10 cellular contexts compared by ENCODE assay signal in the genomic region with DNA sequence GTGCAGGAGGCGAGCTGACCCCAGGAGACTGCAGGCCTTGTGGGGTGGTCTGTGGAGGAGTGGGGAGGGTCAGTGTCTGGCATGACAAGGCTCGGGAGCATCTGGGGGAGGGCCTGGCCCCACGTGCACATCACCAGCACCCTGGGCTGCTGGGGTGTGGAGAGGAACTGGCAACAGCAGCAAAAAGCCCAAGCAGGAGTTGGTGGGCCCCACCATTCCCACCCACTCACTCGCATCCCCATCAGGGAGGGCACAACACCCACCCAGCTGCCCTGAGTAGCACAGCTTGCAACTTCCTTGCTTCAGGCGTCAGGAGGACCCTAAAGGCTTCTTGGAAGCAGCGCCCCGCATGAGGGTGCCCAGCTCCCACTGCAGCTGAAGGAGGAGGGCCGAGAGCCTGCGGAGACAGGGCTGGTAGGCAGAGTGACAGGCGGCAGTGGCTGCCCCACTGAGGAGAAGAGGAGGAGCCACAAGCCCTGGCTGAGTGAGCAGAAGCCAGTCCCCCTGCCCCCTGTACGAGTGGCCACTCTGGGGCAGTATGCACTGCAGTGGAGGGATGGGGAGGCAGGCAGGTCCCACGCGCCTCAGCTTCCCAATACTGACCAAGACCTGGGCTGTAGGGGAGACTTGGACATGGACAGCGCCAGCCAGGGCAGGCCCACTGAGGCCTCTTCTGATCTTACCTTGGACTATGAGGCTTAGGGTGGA. TPM values are rescaled to one million over a fixed set of nuclear protein-coding genes. Genes with fewer than 3 reads are reported as not detected.
DNase-seq lines count a peak whose midpoint lies in the region; ATAC-seq, FAIRE-seq and TF ChIP-seq lines count a peak whose summit lies in the region.
"Had no signal": no experiment of that assay in that cellular context is flagged by ENCODE, and none has a peak within 500 bp of the region (broad histone marks: within the 10 kb centered on the region; RNA-seq: fewer than 3 reads in every experiment).

No MANE protein-coding gene starts in this region.

- H3K4me3 ChIP-seq in keratinocyte (ENCODE audit: control insufficient read depth in 2 of 3, extremely low read depth in 1 of 3, insufficient read depth in 2 of 3, low read depth in 1 of 3, low read length in 3 of 3) (peak overlapping the region in 1 of 3 experiments; percentile 21), esophagus muscularis mucosa (no peak overlapping the region)

- peak overlapping the region; percentile 69 for H3K4me2 ChIP-seq in keratinocyte (ENCODE audit: control insufficient read depth, extremely low read depth, insufficient read depth, low read depth, low read length)

- DNase-seq in activated T-cell treated with anti-CD3 and anti-CD28 coated beads, Interleukin-2, amount 50 U/mL, for 24 hours, result no peak
- no peak for DNase-seq in activated T-cell treated with anti-CD3 and anti-CD28 coated beads, Interleukin-2, amount 50 U/mL, for 1 hour
- no peak for DNase-seq in activated CD4-positive, alpha-beta memory T cell treated with anti-CD3 and anti-CD28 coated beads, Interleukin-2, amount 10 ng/mL, durations not matched to agents 7 days and 5 days
- no peak for DNase-seq in keratinocyte (ENCODE audit: low read depth, low spot score)
- no peak for DNase-seq in stimulated activated naive B cell treated with anti-CD40 and anti-IgM and Interleukin-4, amounts not matched to agents 10 μg/mL and 1 μg/mL and 100 μg/mL, for 72 hours
- DNase-seq in esophagus muscularis mucosa (ENCODE audit: extremely low spot score), result no peak
- no peak for DNase-seq in AG08395 (ENCODE audit: low spot score)
- no peak for DNase-seq in anterior cingulate cortex (lab: John Stamatoyannopoulos, UW)
- DNase-seq: NCI-H1105 had no signal

- peak overlapping the region; percentile 54 for H3K4me3 Mint-ChIP-seq in activated T-cell treated with anti-CD3 and anti-CD28 coated beads, Interleukin-2, amount 50 U/mL, for 24 hours
- peak overlapping the region; percentile 52 for H3K4me3 Mint-ChIP-seq in activated CD4-positive, alpha-beta memory T cell treated with anti-CD3 and anti-CD28 coated beads, Interleukin-2, amount 10 ng/mL, durations not matched to agents 7 days and 5 days
- no peak overlapping the region for H3K4me3 Mint-ChIP-seq in stimulated activated naive B cell treated with anti-CD40 and anti-IgM and Interleukin-4, amounts not matched to agents 10 μg/mL and 1 μg/mL and 100 μg/mL, for 72 hours

- intact Hi-C loops in esophagus muscularis mucosa (cut with DNase I), result no loop called here

- H3K36me3 ChIP-seq in keratinocyte (ENCODE audit: control insufficient read depth in 2 of 2, extremely low read depth in 1 of 2, insufficient read depth in 2 of 2, low read length in 2 of 2) (peaks cover 1 to 12% of the 10 kb centered on the region in 2 experiments), esophagus muscularis mucosa (no peaks in the 10 kb centered on the region)

- H3K27ac Mint-ChIP-seq in activated T-cell treated with anti-CD3 and anti-CD28 coated beads, Interleukin-2, amount 50 U/mL, for 24 hours, result peak overlapping the region; percentile 89
- H3K27ac Mint-ChIP-seq in activated CD4-positive, alpha-beta memory T cell treated with anti-CD3 and anti-CD28 coated beads, Interleukin-2, amount 10 ng/mL, durations not matched to agents 7 days and 5 days, result peak overlapping the region; percentile 88
- H3K27ac Mint-ChIP-seq in stimulated activated naive B cell treated with anti-CD40 and anti-IgM and Interleukin-4, amounts not matched to agents 10 μg/mL and 1 μg/mL and 100 μg/mL, for 72 hours, result peak overlapping the region; percentile 69

- H3K9me3 ChIP-seq in keratinocyte (ENCODE audit: control insufficient read depth, low read depth, low read length) (no peaks in the 10 kb centered on the region), esophagus muscularis mucosa (no peaks in the 10 kb centered on the region)

- peaks cover 2% of the 10 kb centered on the region for H3K36me3 Mint-ChIP-seq in activated T-cell treated with anti-CD3 and anti-CD28 coated beads, Interleukin-2, amount 50 U/mL, for 24 hours (ENCODE audit: low read depth)
- peaks cover 3% of the 10 kb centered on the region for H3K36me3 Mint-ChIP-seq in activated CD4-positive, alpha-beta memory T cell treated with anti-CD3 and anti-CD28 coated beads, Interleukin-2, amount 10 ng/mL, durations not matched to agents 7 days and 5 days (ENCODE audit: low read depth)
- peaks cover 6 to 8% of the 10 kb centered on the region in 2 donors for H3K36me3 Mint-ChIP-seq in stimulated activated naive B cell treated with anti-CD40 and anti-IgM and Interleukin-4, amounts not matched to agents 10 μg/mL and 1 μg/mL and 100 μg/mL, for 72 hours

- H3K27me3 Mint-ChIP-seq in activated T-cell treated with anti-CD3 and anti-CD28 coated beads, Interleukin-2, amount 50 U/mL, for 24 hours, result no peaks in the 10 kb centered on the region
- H3K27me3 Mint-ChIP-seq in activated CD4-positive, alpha-beta memory T cell treated with anti-CD3 and anti-CD28 coated beads, Interleukin-2, amount 10 ng/mL, durations not matched to agents 7 days and 5 days, result no peaks in the 10 kb centered on the region
- no peaks in the 10 kb centered on the region for H3K27me3 Mint-ChIP-seq in stimulated activated naive B cell treated with anti-CD40 and anti-IgM and Interleukin-4, amounts not matched to agents 10 μg/mL and 1 μg/mL and 100 μg/mL, for 72 hours

- no peaks in the 10 kb centered on the region for H3K27me3 ChIP-seq in keratinocyte (ENCODE audit: control insufficient read depth, extremely low read depth, insufficient read depth, low read length)
- H3K27me3 ChIP-seq in esophagus muscularis mucosa, result no peaks in the 10 kb centered on the region

- 82% methylated on average over 10 of the region's 14 CpGs for WGBS in esophagus muscularis mucosa

- no peak for ATAC-seq in stimulated activated naive B cell treated with anti-CD40 and anti-IgM and Interleukin-4, amounts not matched to agents 10 μg/mL and 1 μg/mL and 100 μg/mL, for 72 hours (replicated peaks)

- H3K4me1 ChIP-seq in keratinocyte (ENCODE audit: control insufficient read depth, extremely low read depth, insufficient read depth, low read length), result peaks cover 29% of the 10 kb centered on the region
- peaks cover 80 to 86% (median 82%) of the 10 kb centered on the region in 4 donors for H3K4me1 ChIP-seq in esophagus muscularis mucosa

- TF ChIP-seq EP300 in esophagus muscularis mucosa (IDR thresholded peaks at IDR 0.05), result no peak

- POLR2A ChIA-PET in activated CD4-positive, alpha-beta memory T cell treated with anti-CD3 and anti-CD28 coated beads, Interleukin-2, amount 10 ng/mL, durations not matched to agents 7 days and 5 days (lab: Charles Lee), result interaction anchor here (0.6 to 2.6 kb wide), 10 partner anchors 9 to 339 kb away, joined by 3 to 38 read pairs (median 3); partner anchors contain the start of genes ELL and KXD1

- peaks cover 10% of the 10 kb centered on the region for H3K9me1 ChIP-seq in keratinocyte (ENCODE audit: control insufficient read depth, extremely low read depth, insufficient read depth, low read length)

- no peak for TF ChIP-seq POLR2A in esophagus muscularis mucosa (IDR thresholded peaks at IDR 0.05; ENCODE audit: low read depth)

- peak in 1 of 3 experiments; percentile 27 for TF ChIP-seq CTCF in keratinocyte (optimal IDR thresholded peaks at IDR 0.05 in 1 of 3, IDR thresholded peaks at IDR 0.05 in 1 of 3, conservative IDR thresholded peaks at IDR 0.05 in 1 of 3; ENCODE audit: extremely low read depth in 1 of 3, insufficient read depth in 2 of 3, low read length in 3 of 3)
- TF ChIP-seq CTCF in esophagus muscularis mucosa (IDR thresholded peaks at IDR 0.05), result no peak

- CTCF ChIA-PET in activated CD4-positive, alpha-beta memory T cell treated with anti-CD3 and anti-CD28 coated beads, Interleukin-2, amount 10 ng/mL, durations not matched to agents 7 days and 5 days (lab: Charles Lee), result interaction anchor here (1.0 to 2.6 kb wide), 10 partner anchors 9 to 94 kb away, joined by 3 to 29 read pairs (median 6); partner anchors contain the start of genes ELL, KXD1 and REX1BD

- no peak for FAIRE-seq in keratinocyte (lab: Jason Lieb, UNC)
- FAIRE-seq: TTC549 had no signal

- H4K20me1 ChIP-seq in keratinocyte (ENCODE audit: control insufficient read depth, extremely low read depth, insufficient read depth, low read length), result peaks cover 33% of the 10 kb centered on the region

- no peaks in the 10 kb centered on the region for H3K9me3 Mint-ChIP-seq in activated T-cell treated with anti-CD3 and anti-CD28 coated beads, Interleukin-2, amount 50 U/mL, for 24 hours
- no peaks in the 10 kb centered on the region for H3K9me3 Mint-ChIP-seq in activated CD4-positive, alpha-beta memory T cell treated with anti-CD3 and anti-CD28 coated beads, Interleukin-2, amount 10 ng/mL, durations not matched to agents 7 days and 5 days
- H3K9me3 Mint-ChIP-seq in stimulated activated naive B cell treated with anti-CD40 and anti-IgM and Interleukin-4, amounts not matched to agents 10 μg/mL and 1 μg/mL and 100 μg/mL, for 72 hours, result no peaks in the 10 kb centered on the region

- peak overlapping the region; percentile 77 for H3K27ac ChIP-seq in keratinocyte (ENCODE audit: control insufficient read depth, insufficient read depth, low read length)
- H3K27ac ChIP-seq in esophagus muscularis mucosa (replicated peaks in 1 of 4), result peak overlapping the region in 1 of 4 donors; percentile 7

- H3K9ac ChIP-seq in keratinocyte (ENCODE audit: control insufficient read depth, extremely low read depth, insufficient read depth, low read length), result peak overlapping the region; percentile 59

- H3K79me2 ChIP-seq in keratinocyte (ENCODE audit: control insufficient read depth, insufficient read depth, low read length), result peaks cover 83% of the 10 kb centered on the region

- dilution Hi-C loops in keratinocyte (cut with MboI; ENCODE audit: extremely low pct_ligation_motif_present, low sequenced_read_pairs), result no loop called here

- no peak overlapping the region for H2AFZ ChIP-seq in keratinocyte (ENCODE audit: control insufficient read depth, low read length)

- peaks cover 72% of the 10 kb centered on the region for H3K4me1 Mint-ChIP-seq in activated T-cell treated with anti-CD3 and anti-CD28 coated beads, Interleukin-2, amount 50 U/mL, for 24 hours (ENCODE audit: low read depth)
- H3K4me1 Mint-ChIP-seq in activated CD4-positive, alpha-beta memory T cell treated with anti-CD3 and anti-CD28 coated beads, Interleukin-2, amount 10 ng/mL, durations not matched to agents 7 days and 5 days, result peaks cover 76% of the 10 kb centered on the region
- H3K4me1 Mint-ChIP-seq in stimulated activated naive B cell treated with anti-CD40 and anti-IgM and Interleukin-4, amounts not matched to agents 10 μg/mL and 1 μg/mL and 100 μg/mL, for 72 hours, result peaks cover 47 to 61% of the 10 kb centered on the region in 2 donors

RNA-seq across cellular contexts. Expression of gene ELL, which starts 26.5 kb away (rescaled TPM):
- total RNA-seq in activated CD4-positive, alpha-beta memory T cell treated with anti-CD3 and anti-CD28 coated beads, Interleukin-2, amount 10 ng/mL, durations not matched to agents 7 days and 5 days, result 10 to 100 TPM; 26.2 to 26.3 TPM
- 4.4 to 8.3 TPM (median 6.8 TPM) in 3 replicates for polyA plus RNA-seq in keratinocyte
- 8.1 TPM for polyA plus RNA-seq in keratinocyte (2011; ENCODE audit: low read depth)
- 2.9 and 7.0 TPM in 2 replicates for polyA plus RNA-seq in keratinocyte (2011; cell fraction: cytosol; rRNA removed)
- 12.9 and 16.9 TPM in 2 replicates for polyA plus RNA-seq in keratinocyte (2011; cell fraction: nucleus; rRNA removed)
- polyA plus RNA-seq in keratinocyte (2012; ENCODE audit: low replicate concordance), result 10.4 and 11.5 TPM in 2 replicates
- 6.4 to 31.5 TPM (median 7.2 TPM) in 3 replicates for polyA minus RNA-seq in keratinocyte
- 16.9 TPM for polyA minus RNA-seq in keratinocyte (2011; cell fraction: cytosol; rRNA and poly(A)+ RNA removed)
- 18.4 and 19.1 TPM in 2 replicates for polyA minus RNA-seq in keratinocyte (2011; cell fraction: nucleus; rRNA and poly(A)+ RNA removed)
- 10 to 100 TPM in 3 of 4 donors, 1 to 10 TPM in 1; 9.1 to 35.1 (median 20.1) TPM for total RNA-seq in esophagus muscularis mucosa

RNA-seq across cellular contexts. Expression of gene FKBP8, which starts 48.0 kb away (rescaled TPM):
- 100 to 1,000 TPM; 263 TPM for total RNA-seq in activated CD4-positive, alpha-beta memory T cell treated with anti-CD3 and anti-CD28 coated beads, Interleukin-2, amount 10 ng/mL, durations not matched to agents 7 days and 5 days
- 115 to 222 TPM (median 150 TPM) in 3 replicates for polyA plus RNA-seq in keratinocyte
- polyA plus RNA-seq in keratinocyte (2011; ENCODE audit: low read depth), result 127 TPM
- polyA plus RNA-seq in keratinocyte (2011; cell fraction: cytosol; rRNA removed), result 120 and 306 TPM in 2 replicates
- 105 and 149 TPM in 2 replicates for polyA plus RNA-seq in keratinocyte (2011; cell fraction: nucleus; rRNA removed)
- polyA plus RNA-seq in keratinocyte (2012; ENCODE audit: low replicate concordance), result 186 and 236 TPM in 2 replicates
- 83.9 to 177 TPM (median 171 TPM) in 3 replicates for polyA minus RNA-seq in keratinocyte
- polyA minus RNA-seq in keratinocyte (2011; cell fraction: cytosol; rRNA and poly(A)+ RNA removed), result 500 TPM
- 70.7 and 90.7 TPM in 2 replicates for polyA minus RNA-seq in keratinocyte (2011; cell fraction: nucleus; rRNA and poly(A)+ RNA removed)
- 100 to 1,000 TPM; 420 to 568 (median 430) TPM for total RNA-seq in esophagus muscularis mucosa

RNA-seq across cellular contexts. Expression of gene ISYNA1, which starts 57.4 kb away (rescaled TPM):
- 10 to 100 TPM; 16.7 to 18.0 TPM for total RNA-seq in activated CD4-positive, alpha-beta memory T cell treated with anti-CD3 and anti-CD28 coated beads, Interleukin-2, amount 10 ng/mL, durations not matched to agents 7 days and 5 days
- polyA plus RNA-seq in keratinocyte, result 3.5 to 8.3 TPM (median 7.0 TPM) in 3 replicates
- 0.60 TPM for polyA plus RNA-seq in keratinocyte (2011; ENCODE audit: low read depth)
- 3.1 and 7.3 TPM in 2 replicates for polyA plus RNA-seq in keratinocyte (2011; cell fraction: cytosol; rRNA removed)
- polyA plus RNA-seq in keratinocyte (2011; cell fraction: nucleus; rRNA removed), result 17.4 and 28.2 TPM in 2 replicates
- polyA plus RNA-seq in keratinocyte (2012; ENCODE audit: low replicate concordance), result 7.7 and 10.7 TPM in 2 replicates
- 3.3 to 6.8 TPM (median 5.9 TPM) in 3 replicates for polyA minus RNA-seq in keratinocyte
- polyA minus RNA-seq in keratinocyte (2011; cell fraction: cytosol; rRNA and poly(A)+ RNA removed), result 15.5 TPM
- 6.5 and 8.8 TPM in 2 replicates for polyA minus RNA-seq in keratinocyte (2011; cell fraction: nucleus; rRNA and poly(A)+ RNA removed)
- 10 to 100 TPM; 15.8 to 38.9 (median 26.2) TPM for total RNA-seq in esophagus muscularis mucosa

Comparison
In these comparisons a context has a peak if more than half of its experiments do, and no peak if none do; other contexts are left out.
1. H3K4me3 Mint-ChIP-seq: peak in activated T-cell treated with anti-CD3 and anti-CD28 coated beads, Interleukin-2, amount 50 U/mL, for 24 hours (single experiment) and activated CD4-positive, alpha-beta memory T cell treated with anti-CD3 and anti-CD28 coated beads, Interleukin-2, amount 10 ng/mL, durations not matched to agents 7 days and 5 days (single experiment); none in stimulated activated naive B cell treated with anti-CD40 and anti-IgM and Interleukin-4, amounts not matched to agents 10 μg/mL and 1 μg/mL and 100 μg/mL, for 72 hours (0 of 2).
2. Peak in every context shown above with its lines, with median percentiles within 50 percentile points of each other: H3K27ac Mint-ChIP-seq.